In genomic region chr12:94458882-94459772, GRCh38 we compare ENCODE assay signal across 1 cellular context.
TF ChIP-seq lines count a peak whose summit lies in the region.

No MANE protein-coding gene starts in this region.

TF ChIP-seq in GM12878, 131 proteins besides CTCF, POLR2A, EP300 and RAD21 (continued from another document):
- TF ChIP-seq IRF3 (IDR thresholded peaks at IDR 0.05) (no peak), GABPA (IDR thresholded peaks at IDR 0.05; ENCODE audit: low read depth) (no peak), RUNX3 (IDR thresholded peaks at IDR 0.05; ENCODE audit: low read length) (peak; percentile 91), BACH1 (IDR thresholded peaks at IDR 0.05; ENCODE audit: borderline replicate concordance) (no peak), YBX1 (IDR thresholded peaks at IDR 0.05) (no peak), KAT2A (conservative IDR thresholded peaks at IDR 0.05; ENCODE audit: control insufficient read depth, low read depth, low read length) (no peak), MLLT1 (IDR thresholded peaks at IDR 0.05) (peak; percentile 80), FOXM1 (IDR thresholded peaks at IDR 0.05; ENCODE audit: low read depth, low read length) (no peak), NBN (IDR thresholded peaks at IDR 0.05) (no peak; the same call in 1 of the 2 replicates), GATAD2B (conservative IDR thresholded peaks at IDR 0.05; ENCODE audit: low read depth) (no peak; the same call in 1 of the 2 replicates), JUNB (IDR thresholded peaks at IDR 0.05) (no peak), IKZF2 (IDR thresholded peaks at IDR 0.05) (peak; percentile 76 to 85; a peak in 3 of 4 replicates), ZBTB4 (CRISPR knock-in tag; IDR thresholded peaks at IDR 0.05) (no peak), LARP7 (IDR thresholded peaks at IDR 0.05) (peak; percentile 0; the same call in 1 of the 2 replicates), USF2 (IDR thresholded peaks at IDR 0.05; ENCODE audit: borderline replicate concordance, low read depth, low read length) (no peak), HDGF (IDR thresholded peaks at IDR 0.05) (no peak), E2F4 (IDR thresholded peaks at IDR 0.05; ENCODE audit: low read depth, low read length) (no peak), RFX5 (IDR thresholded peaks at IDR 0.05; ENCODE audit: low read depth, low read length) (no peak), EED (IDR thresholded peaks at IDR 0.05; ENCODE audit: low read depth) (peak; percentile 69), SMC3 (IDR thresholded peaks at IDR 0.05; ENCODE audit: borderline replicate concordance, low read length) (no peak), FOS (IDR thresholded peaks at IDR 0.05; ENCODE audit: borderline replicate concordance, extremely low read depth, insufficient read length) (no peak), IRF4 (IDR thresholded peaks at IDR 0.05; ENCODE audit: low read depth, low read length) (no peak), RELB (IDR thresholded peaks at IDR 0.05; ENCODE audit: low read depth) (no peak), CBFB (IDR thresholded peaks at IDR 0.05; ENCODE audit: low read depth) (no peak), NKRF (conservative IDR thresholded peaks at IDR 0.05) (peak; percentile 73; the same call in 1 of the 2 replicates), ESRRA (IDR thresholded peaks at IDR 0.05; ENCODE audit: low read length) (no peak), BHLHE40 (IDR thresholded peaks at IDR 0.05; ENCODE audit: borderline replicate concordance in 1 of 2, low read depth in 2 of 2, low read length in 1 of 2) (no peak), IKZF1 (conservative IDR thresholded peaks at IDR 0.05) (no peak), SMARCA5 (IDR thresholded peaks at IDR 0.05) (no peak), CHD1 (IDR thresholded peaks at IDR 0.05; ENCODE audit: low read depth, low read length) (no peak), NR2C2 (IDR thresholded peaks at IDR 0.05; ENCODE audit: borderline replicate concordance, control insufficient read depth, insufficient read length, low read depth) (no peak), TAF1 (IDR thresholded peaks at IDR 0.05; ENCODE audit: borderline replicate concordance, low read depth, low read length) (no peak), ZNF24 (IDR thresholded peaks at IDR 0.05) (no peak)
